ENCODE assay signal across 1 cellular context in the genomic region with DNA sequence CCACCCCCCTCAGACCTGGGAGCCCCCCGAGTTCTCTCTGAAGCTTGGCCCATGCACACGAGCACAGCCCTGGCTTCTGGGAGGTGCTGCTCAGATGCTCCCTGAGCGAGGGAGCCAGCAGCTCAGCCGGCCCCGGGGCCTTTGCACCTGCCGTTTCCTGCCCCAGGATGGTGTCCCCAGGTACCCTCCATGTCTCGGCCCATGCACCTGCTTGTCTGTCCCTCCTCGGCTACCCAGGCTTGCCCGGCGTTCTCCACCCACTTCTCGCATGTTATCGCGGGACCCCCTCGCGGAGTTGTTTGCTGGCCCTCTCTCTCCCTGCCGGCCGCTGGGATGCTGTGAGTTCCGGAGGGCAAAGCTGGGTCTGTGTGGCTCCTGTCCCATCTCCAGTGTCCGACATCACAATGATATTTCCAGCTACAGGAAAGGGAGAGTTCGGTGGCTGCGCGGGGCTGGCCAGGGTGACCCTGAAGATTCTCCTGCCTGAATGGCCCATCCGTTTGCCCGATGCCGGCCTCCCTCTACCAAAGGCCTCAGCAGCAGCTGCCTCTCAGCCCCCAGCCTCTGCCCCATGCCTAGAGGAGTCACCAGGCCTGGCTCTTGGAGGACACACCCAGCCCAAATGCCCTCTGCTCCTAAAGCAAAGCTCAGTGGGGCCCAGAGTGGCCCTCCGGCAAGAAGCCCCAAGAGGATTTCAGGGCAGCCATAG.
TF ChIP-seq lines count a peak whose summit lies in the region.

No MANE protein-coding gene starts in this region.

TF ChIP-seq in HEK293, 187 proteins besides CTCF, POLR2A, EP300 and RAD21:
- TF ChIP-seq ZNF423 (tag by site-specific recombination; IDR thresholded peaks at IDR 0.05) (no peak), ZNF184 (tag by site-specific recombination; IDR thresholded peaks at IDR 0.05) (no peak), ZNF623 (tag by site-specific recombination; IDR thresholded peaks at IDR 0.05) (peak; percentile 97), HOXC10 (CRISPR knock-in tag; IDR thresholded peaks at IDR 0.05) (no peak)
- TF ChIP-seq, protein P1, sequence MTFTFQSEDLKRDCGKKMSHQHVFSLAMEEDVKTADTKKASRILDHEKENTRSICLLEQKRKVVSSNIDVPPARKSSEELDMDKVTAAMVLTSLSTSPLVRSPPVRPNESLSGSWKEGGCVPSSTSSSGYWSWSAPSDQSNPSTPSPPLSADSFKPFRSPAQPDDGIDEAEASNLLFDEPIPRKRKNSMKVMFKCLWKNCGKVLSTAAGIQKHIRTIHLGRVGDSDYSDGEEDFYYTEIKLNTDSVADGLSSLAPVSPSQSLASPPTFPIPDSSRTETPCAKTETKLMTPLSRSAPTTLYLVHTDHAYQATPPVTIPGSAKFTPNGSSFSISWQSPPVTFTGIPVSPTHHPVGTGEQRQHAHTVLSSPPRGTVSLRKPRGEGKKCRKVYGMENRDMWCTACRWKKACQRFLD (tag by site-specific recombination; IDR thresholded peaks at IDR 0.05), result no peak
